ENCODE assay signal across 8 cellular contexts in genomic region chr1:114282751-114283403, GRCh38.
A peak's percentile ranks its signal among the peaks of the same experiment; 100 is the strongest.
DNase-seq lines count a peak whose midpoint lies in the region; ATAC-seq and TF ChIP-seq lines count a peak whose summit lies in the region.

No MANE protein-coding gene starts in this region.

- H3K9me3 Mint-ChIP-seq in CD8-positive, alpha-beta T cell = no peaks in the 10 kb centered on the region

- H3K27me3 ChIP-seq in CD8-positive, alpha-beta T cell (ENCODE audit: insufficient read depth, low read length) = no peaks in the 10 kb centered on the region

- intact Hi-C loops in CD8-positive, alpha-beta T cell (cut with DNase I, micrococcal nuclease) = loop anchor here (1.0 to 10.0 kb wide), 10 partner anchors 64 to 1138 kb away; partner anchors contain the start of gene OLFML3 (in 1 of the 2)

- H3K4me3 ChIP-seq in CD8-positive, alpha-beta T cell (ENCODE audit: low read depth, low read length) = no peak overlapping the region

- no peaks in the 10 kb centered on the region for H3K36me3 ChIP-seq in CD8-positive, alpha-beta T cell (ENCODE audit: insufficient read depth, low read length)

- no peak overlapping the region for H3K27ac ChIP-seq in CD8-positive, alpha-beta T cell (ENCODE audit: low read depth, low read length)

- H3K27me3 Mint-ChIP-seq in CD8-positive, alpha-beta T cell (ENCODE audit: low read depth) = no peaks in the 10 kb centered on the region

- DNase-seq in CD8-positive, alpha-beta T cell = peak; percentile 67 to 89 (median 84)
- peak; percentile 78 for DNase-seq in HK-2 (ENCODE audit: unreplicated experiment)
- peak; percentile 71 for DNase-seq in NCI-H774 (lab: John Stamatoyannopoulos, UW)
- DNase-seq in activated CD4-positive, alpha-beta T cell treated with anti-CD3 and anti-CD28 coated beads, Interleukin-2, amount 50 U/mL, for 48 hours = peak; percentile 87 to 90
- DNase-seq in effector CD4-positive, alpha-beta T cell = peak; percentile 77
- DNase-seq in lung microvascular endothelial cell (ENCODE audit: low read depth in 2 of 2) = peak; percentile 89 to 92
- peak; percentile 53 to 64 for DNase-seq in stimulated activated CD8-positive, alpha-beta memory T cell treated with anti-CD3 and anti-CD28 coated beads, Interleukin-15, amount 100 ng/mL, for 4 hours (ENCODE audit: low read depth in 2 of 2)

- CTCF ChIA-PET in CD8-positive, alpha-beta T cell (lab: Charles Lee) = interaction anchor here (0.7 to 7.9 kb wide), 52 partner anchors 8 to 884 kb away, joined by 3 to 72 read pairs (median 4); partner anchors contain the start of gene OLFML3

- no peak overlapping the region for H3K4me3 Mint-ChIP-seq in CD8-positive, alpha-beta T cell

- H3K4me1 Mint-ChIP-seq in CD8-positive, alpha-beta T cell (ENCODE audit: low read depth) = peaks cover 8% of the 10 kb centered on the region

- no peaks in the 10 kb centered on the region for H3K36me3 Mint-ChIP-seq in CD8-positive, alpha-beta T cell

- no peaks in the 10 kb centered on the region for H3K9me3 ChIP-seq in CD8-positive, alpha-beta T cell (ENCODE audit: low read length)

- peak; percentile 99 for ATAC-seq in CD8-positive, alpha-beta T cell
- ATAC-seq in GM19438 (IDR thresholded peaks at IDR 0.05; ENCODE audit: low read depth, unreplicated experiment) = peak; percentile 96

- TF ChIP-seq CTCF in CD8-positive, alpha-beta T cell (IDR thresholded peaks at IDR 0.05) = peak; percentile 80

- no peaks in the 10 kb centered on the region for H3K4me1 ChIP-seq in CD8-positive, alpha-beta T cell (ENCODE audit: insufficient read depth, low read length)

- no peak overlapping the region for H3K27ac Mint-ChIP-seq in CD8-positive, alpha-beta T cell

- POLR2A ChIA-PET in CD8-positive, alpha-beta T cell (lab: Charles Lee) = interaction anchor here (0.6 to 1.3 kb wide), 4 partner anchors 11 to 447 kb away, joined by 4 read pairs; no protein-coding TSS in a partner anchor
